ENCODE assay signal across 27 cellular contexts in genomic region chr11:24609778-24610177, GRCh38.
"Had no signal": no experiment of that assay in that cellular context is flagged by ENCODE, and none has a peak within 500 bp of the region (broad histone marks: within the 10 kb centered on the region; RNA-seq: fewer than 3 reads in every experiment).

No MANE protein-coding gene starts in this region.

- H3K79me2 ChIP-seq: hepatocyte, parathyroid adenoma had no signal

- H3K27me3 ChIP-seq: colonic mucosa, esophagus muscularis mucosa, foreskin keratinocyte, gastroesophageal sphincter, heart left ventricle, hepatocyte, left lung, neural progenitor cell, suprapubic skin, transverse colon, upper lobe of right lung, uterus had no signal

- H3K27me3 Mint-ChIP-seq: dendritic cell treated with granulocyte-macrophage colony-stimulating factor and Interleukin-4, amounts not matched to agents 40 ng/mL and 50 ng/mL, for 4 days; progenitor cell of endocrine pancreas; stimulated activated naive CD8-positive, alpha-beta T cell treated with anti-CD3 and anti-CD28 coated beads, Interleukin-15, amount 100 ng/mL, for 72 hours had no signal

- H2AFZ ChIP-seq: hepatocyte, neural progenitor cell, parathyroid adenoma had no signal

- H3K27ac ChIP-seq: colonic mucosa, esophagus muscularis mucosa, foreskin keratinocyte, gastroesophageal sphincter, heart left ventricle, hepatocyte, left lung, neural progenitor cell, parathyroid adenoma, suprapubic skin, transverse colon, upper lobe of right lung, uterus had no signal

- H3K4me2 ChIP-seq: hepatocyte, neural progenitor cell, smooth muscle cell had no signal

- H3K9me3 Mint-ChIP-seq: dendritic cell treated with granulocyte-macrophage colony-stimulating factor and Interleukin-4, amounts not matched to agents 40 ng/mL and 50 ng/mL, for 4 days; neural progenitor cell had no signal

- H3K4me1 Mint-ChIP-seq: natural killer cell; neural progenitor cell; stimulated activated naive CD8-positive, alpha-beta T cell treated with anti-CD3 and anti-CD28 coated beads, Interleukin-15, amount 100 ng/mL, for 72 hours had no signal

- H3K27ac Mint-ChIP-seq: dendritic cell treated with granulocyte-macrophage colony-stimulating factor and Interleukin-4, amounts not matched to agents 40 ng/mL and 50 ng/mL, for 4 days; natural killer cell; neural progenitor cell; progenitor cell of endocrine pancreas; stimulated activated naive CD8-positive, alpha-beta T cell treated with anti-CD3 and anti-CD28 coated beads, Interleukin-15, amount 100 ng/mL, for 72 hours had no signal

- H3K4me3 Mint-ChIP-seq: dendritic cell treated with granulocyte-macrophage colony-stimulating factor and Interleukin-4, amounts not matched to agents 40 ng/mL and 50 ng/mL, for 4 days; natural killer cell; neural progenitor cell; stimulated activated naive CD8-positive, alpha-beta T cell treated with anti-CD3 and anti-CD28 coated beads, Interleukin-15, amount 100 ng/mL, for 72 hours had no signal

- H3K9me3 ChIP-seq: colonic mucosa, esophagus muscularis mucosa, gastroesophageal sphincter, heart left ventricle, left lung, suprapubic skin, transverse colon, upper lobe of right lung, uterus had no signal

- H3K9ac ChIP-seq: neural progenitor cell, parathyroid adenoma had no signal

- ATAC-seq: foreskin keratinocyte; gastroesophageal sphincter; heart left ventricle; left lung; natural killer cell; sciatic nerve; stimulated activated naive CD8-positive, alpha-beta T cell treated with anti-CD3 and anti-CD28 coated beads, Interleukin-15, amount 100 ng/mL, for 72 hours; upper lobe of right lung had no signal

- H3K36me3 ChIP-seq: colonic mucosa, esophagus muscularis mucosa, gastroesophageal sphincter, heart left ventricle, left lung, neural progenitor cell, suprapubic skin, transverse colon, upper lobe of right lung, uterus had no signal

- H3K36me3 Mint-ChIP-seq: natural killer cell, neural progenitor cell had no signal

- H3K4me1 ChIP-seq: colonic mucosa, esophagus muscularis mucosa, foreskin keratinocyte, gastroesophageal sphincter, heart left ventricle, left lung, parathyroid adenoma, suprapubic skin, transverse colon, upper lobe of right lung, uterus had no signal

- DNase-seq: colonic mucosa; effector memory CD4-positive, alpha-beta T cell; foreskin keratinocyte; heart left ventricle; kidney; left lung; mesenchymal stem cell; natural killer cell; stimulated activated CD4-positive, alpha-beta T cell treated with anti-CD3 and anti-CD28 coated beads, Interleukin-12 subunit alpha, Interleukin-12 subunit beta, amount 100 ng/mL, for 4 hours; stimulated activated CD4-positive, alpha-beta T cell treated with anti-CD3 and anti-CD28 coated beads, Interleukin-1b, Interleukin-23, amount 100 ng/mL, for 48 hours; stimulated activated CD4-positive, alpha-beta T cell treated with anti-CD3 and anti-CD28 coated beads, Interleukin-4, amount 100 ng/mL, for 1 hour; stimulated activated CD8-positive, alpha-beta memory T cell treated with anti-CD3 and anti-CD28 coated beads, Interleukin-4, amount 100 ng/mL, for 48 hours; stimulated activated naive CD4-positive, alpha-beta T cell; stimulated activated naive CD8-positive, alpha-beta T cell treated with anti-CD3 and anti-CD28 coated beads, Interleukin-15, amount 100 ng/mL, for 72 hours; transverse colon; upper lobe of right lung; uterus had no signal

- H3K4me3 ChIP-seq: colonic mucosa, esophagus muscularis mucosa, gastroesophageal sphincter, heart left ventricle, hepatocyte, left lung, neural progenitor cell, smooth muscle cell, suprapubic skin, transverse colon, upper lobe of right lung, uterus had no signal
